Comparison of ENCODE assay signal across 25 cellular contexts in the genomic region with DNA sequence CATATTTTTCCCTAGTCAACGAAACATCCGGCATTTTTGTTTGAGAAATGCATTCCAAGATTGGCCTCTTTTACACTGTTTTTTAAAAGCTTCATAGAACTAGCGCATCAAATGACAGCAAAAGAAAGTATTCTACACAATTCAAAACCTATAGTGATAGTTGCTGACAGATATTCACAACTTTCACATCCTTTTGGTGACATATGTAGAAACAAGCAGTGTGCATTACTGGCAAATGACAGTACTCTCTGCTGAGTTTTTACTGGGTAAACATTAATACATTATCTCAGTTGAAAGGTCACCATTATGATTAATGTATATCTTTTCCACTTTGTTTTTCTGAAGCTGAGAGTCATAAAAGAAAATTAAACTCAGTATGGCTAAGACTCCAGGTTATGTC.
"Had no signal": no experiment of that assay in that cellular context is flagged by ENCODE, and none has a peak within 500 bp of the region (broad histone marks: within the 10 kb centered on the region; RNA-seq: fewer than 3 reads in every experiment).

No MANE protein-coding gene starts in this region.

- H3K27me3 ChIP-seq: hepatocyte, right lobe of liver, stomach, testis, thyroid gland, transverse colon, upper lobe of left lung, vagina had no signal

- H3K9me3 ChIP-seq: right lobe of liver, stomach, testis, thyroid gland, transverse colon, vagina had no signal

- ATAC-seq: natural killer cell; psoas muscle; right lobe of liver; stimulated activated naive B cell treated with anti-CD40 and anti-IgM and Interleukin-4, amounts not matched to agents 10 μg/mL and 1 μg/mL and 100 μg/mL, for 72 hours; stimulated activated naive CD8-positive, alpha-beta T cell treated with anti-CD3 and anti-CD28 coated beads, Interleukin-15, Interleukin-2, amounts not matched to agents 100 U/mL and 50 U/mL, for 24 hours had no signal

- H3K4me1 ChIP-seq: left ventricle myocardium inferior, parathyroid adenoma, psoas muscle, right lobe of liver, stomach, testis, thyroid gland, transverse colon, upper lobe of left lung, vagina had no signal

- H3K9ac ChIP-seq: parathyroid adenoma had no signal

- H2AFZ ChIP-seq: hepatocyte, parathyroid adenoma had no signal

- H3K27ac ChIP-seq: hepatocyte, left ventricle myocardium inferior, parathyroid adenoma, psoas muscle, right lobe of liver, stomach, testis, thyroid gland, transverse colon, upper lobe of left lung, vagina had no signal

- DNase-seq: islet precursor cell; left ventricle myocardium inferior; mesendoderm; naive B cell; natural killer cell; nephron progenitor cell; nucleus accumbens; psoas muscle; right lobe of liver; stimulated activated CD4-positive, alpha-beta T cell treated with anti-CD3 and anti-CD28 coated beads, Interleukin-1b, Interleukin-23, amount 100 ng/mL, for 48 hours; stimulated activated CD4-positive, alpha-beta T cell treated with anti-CD3 and anti-CD28 coated beads, Interleukin-2, amount 100 ng/mL, for 48 hours; stimulated activated CD4-positive, alpha-beta T cell treated with anti-CD3 and anti-CD28 coated beads, Interleukin-4, amount 100 ng/mL, for 4 hours; stimulated activated CD8-positive, alpha-beta memory T cell treated with anti-CD3 and anti-CD28 coated beads, Interleukin-4, amount 100 ng/mL, for 48 hours; stimulated activated naive B cell treated with anti-CD40 and anti-IgM and Interleukin-4, amounts not matched to agents 10 μg/mL and 1 μg/mL and 100 μg/mL, for 72 hours; stimulated activated naive CD8-positive, alpha-beta T cell treated with anti-CD3 and anti-CD28 coated beads, Interleukin-15, Interleukin-2, amounts not matched to agents 100 U/mL and 50 U/mL, for 24 hours; stomach; testis; thyroid gland; transverse colon; upper lobe of left lung had no signal

- H3K36me3 ChIP-seq: left ventricle myocardium inferior, right lobe of liver, stomach, thyroid gland, transverse colon, upper lobe of left lung, vagina had no signal

- H3K79me2 ChIP-seq: hepatocyte, parathyroid adenoma had no signal

- H3K4me2 ChIP-seq: hepatocyte, smooth muscle cell had no signal

- H3K4me3 ChIP-seq: hepatocyte, left ventricle myocardium inferior, lung, psoas muscle, right lobe of liver, smooth muscle cell, stomach, testis, thyroid gland, transverse colon, upper lobe of left lung, vagina had no signal
